In genomic region chr1:66757740-66758139, GRCh38 we compare ENCODE assay signal across 1 cellular context.
TF ChIP-seq lines count a peak whose summit lies in the region.

No MANE protein-coding gene starts in this region.

TF ChIP-seq in GM12878, 131 proteins besides CTCF, POLR2A, EP300 and RAD21:
- TF ChIP-seq SIN3A (IDR thresholded peaks at IDR 0.05; ENCODE audit: low read depth, low read length), result no peak
- TF ChIP-seq, protein P1, sequence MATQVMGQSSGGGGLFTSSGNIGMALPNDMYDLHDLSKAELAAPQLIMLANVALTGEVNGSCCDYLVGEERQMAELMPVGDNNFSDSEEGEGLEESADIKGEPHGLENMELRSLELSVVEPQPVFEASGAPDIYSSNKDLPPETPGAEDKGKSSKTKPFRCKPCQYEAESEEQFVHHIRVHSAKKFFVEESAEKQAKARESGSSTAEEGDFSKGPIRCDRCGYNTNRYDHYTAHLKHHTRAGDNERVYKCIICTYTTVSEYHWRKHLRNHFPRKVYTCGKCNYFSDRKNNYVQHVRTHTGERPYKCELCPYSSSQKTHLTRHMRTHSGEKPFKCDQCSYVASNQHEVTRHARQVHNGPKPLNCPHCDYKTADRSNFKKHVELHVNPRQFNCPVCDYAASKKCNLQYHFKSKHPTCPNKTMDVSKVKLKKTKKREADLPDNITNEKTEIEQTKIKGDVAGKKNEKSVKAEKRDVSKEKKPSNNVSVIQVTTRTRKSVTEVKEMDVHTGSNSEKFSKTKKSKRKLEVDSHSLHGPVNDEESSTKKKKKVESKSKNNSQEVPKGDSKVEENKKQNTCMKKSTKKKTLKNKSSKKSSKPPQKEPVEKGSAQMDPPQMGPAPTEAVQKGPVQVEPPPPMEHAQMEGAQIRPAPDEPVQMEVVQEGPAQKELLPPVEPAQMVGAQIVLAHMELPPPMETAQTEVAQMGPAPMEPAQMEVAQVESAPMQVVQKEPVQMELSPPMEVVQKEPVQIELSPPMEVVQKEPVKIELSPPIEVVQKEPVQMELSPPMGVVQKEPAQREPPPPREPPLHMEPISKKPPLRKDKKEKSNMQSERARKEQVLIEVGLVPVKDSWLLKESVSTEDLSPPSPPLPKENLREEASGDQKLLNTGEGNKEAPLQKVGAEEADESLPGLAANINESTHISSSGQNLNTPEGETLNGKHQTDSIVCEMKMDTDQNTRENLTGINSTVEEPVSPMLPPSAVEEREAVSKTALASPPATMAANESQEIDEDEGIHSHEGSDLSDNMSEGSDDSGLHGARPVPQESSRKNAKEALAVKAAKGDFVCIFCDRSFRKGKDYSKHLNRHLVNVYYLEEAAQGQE (IDR thresholded peaks at IDR 0.05; ENCODE audit: low read depth, low read length), result no peak
TF ChIP-seq in GM12878: peak in this region for 0.
